Comparison of ENCODE assay signal across 8 cellular contexts in genomic region chr1:178501705-178502329, GRCh38. TPM values are rescaled to one million over a fixed set of nuclear protein-coding genes. Genes with fewer than 3 reads are reported as not detected.
DNase-seq lines count a peak whose midpoint lies in the region; ATAC-seq, FAIRE-seq and TF ChIP-seq lines count a peak whose summit lies in the region.

No MANE protein-coding gene starts in this region.

- H3K27me3 ChIP-seq in GM06990 (replicated peaks; ENCODE audit: control insufficient read depth, insufficient read depth, low read length) (no peaks in the 10 kb centered on the region; the same call in 1 of the 2 replicates), GM23248 (replicated peaks; ENCODE audit: insufficient read depth) (no peaks in the 10 kb centered on the region), RWPE2 (ENCODE audit: insufficient read depth, poor library complexity, severe bottlenecking) (no peaks in the 10 kb centered on the region), astrocyte (ENCODE audit: insufficient read depth, low read length) (no peaks in the 10 kb centered on the region), spleen (replicated peaks in 1 of 7) (no peaks in the 10 kb centered on the region)

- WGBS in GM23248 (ENCODE audit: low coverage in 1 of 2, low lambda C conversion rate in 2 of 2, missing lambda C conversion rate in 2 of 2), 2 experiments: 19% methylated on average over 5 of the region's 5 CpGs
- WGBS in spleen, 5 donors: 12 to 29% (median 22%) methylated on average over 5 of the region's 5 CpGs

- H3K9me3 ChIP-seq in GM23248 (ENCODE audit: low read depth) (no peaks in the 10 kb centered on the region), RWPE2 (ENCODE audit: severe bottlenecking) (no peaks in the 10 kb centered on the region), astrocyte (ENCODE audit: insufficient read depth, low read depth, low read length) (no peaks in the 10 kb centered on the region), spleen (no peaks in the 10 kb centered on the region)

- H3K36me3 ChIP-seq in GM06990 (ENCODE audit: control insufficient read depth, insufficient read depth, low read length): no peaks in the 10 kb centered on the region
- no peaks in the 10 kb centered on the region for H3K36me3 ChIP-seq in GM23248 (ENCODE audit: low read depth)
- no peaks in the 10 kb centered on the region for H3K36me3 ChIP-seq in RWPE2 (ENCODE audit: low read depth)
- H3K36me3 ChIP-seq in astrocyte (ENCODE audit: insufficient read depth, low read length): no peaks in the 10 kb centered on the region
- H3K36me3 ChIP-seq in spleen: no peaks in the 10 kb centered on the region

- H3K9ac ChIP-seq in GM23248 (no peak overlapping the region), astrocyte (ENCODE audit: low read length) (no peak overlapping the region)

- no peak for FAIRE-seq in astrocyte (lab: Jason Lieb, UNC)

- H3K4me3 ChIP-seq in GM06990 (replicated peaks; ENCODE audit: low read depth, low read length) (no peak overlapping the region), GM23248 (no peak overlapping the region), RWPE2 (ENCODE audit: severe bottlenecking) (no peak overlapping the region), astrocyte (ENCODE audit: insufficient read depth, low read depth, low read length) (no peak overlapping the region), spleen (no peak overlapping the region)

- no peak for TF ChIP-seq POLR2A in spleen (IDR thresholded peaks at IDR 0.05)

- H2AFZ ChIP-seq in GM23248 (no peak overlapping the region), astrocyte (ENCODE audit: low read depth, low read length) (no peak overlapping the region)

- in situ Hi-C loops in GM23248 (cut with MboI): no loop called here

- peak; percentile 17 for DNase-seq in GM06990 (ENCODE audit: extremely low read depth, insufficient read length)
- DNase-seq in GM23248: peak; percentile 71
- DNase-seq in LHCN-M2 (ENCODE audit: low read depth): peak; percentile 63
- no peak for DNase-seq in RWPE2 (ENCODE audit: low spot score)
- DNase-seq in astrocyte (ENCODE audit: low read depth): peak; percentile 22
- DNase-seq in iPS DF 19.7 (ENCODE audit: low read depth, low spot score): peak; percentile 65
- peak; percentile 86 for DNase-seq in spleen
- no peak for DNase-seq in cerebellar nuclear complex (lab: John Stamatoyannopoulos, UW)

- peaks cover 21% of the 10 kb centered on the region for H3K27me3 Mint-ChIP-seq in astrocyte (ENCODE audit: low read depth, unreplicated experiment)

- H4K20me1 ChIP-seq in GM23248 (ENCODE audit: insufficient read depth) (no peaks in the 10 kb centered on the region), astrocyte (ENCODE audit: insufficient read depth, low read length) (no peaks in the 10 kb centered on the region)

- peak; percentile 82 for ATAC-seq in RWPE2 (ENCODE audit: low read depth)

- H3K9me2 ChIP-seq in GM23248 (ENCODE audit: insufficient read depth): no peaks in the 10 kb centered on the region

- no peak overlapping the region for H3K27ac Mint-ChIP-seq in astrocyte (ENCODE audit: unreplicated experiment)

- no peak overlapping the region for H3K4me3 Mint-ChIP-seq in astrocyte (ENCODE audit: unreplicated experiment)

- no peak overlapping the region for H3K27ac ChIP-seq in GM23248
- H3K27ac ChIP-seq in RWPE2 (ENCODE audit: poor library complexity, severe bottlenecking): no peak overlapping the region
- H3K27ac ChIP-seq in astrocyte (ENCODE audit: low read depth, low read length): no peak overlapping the region
- H3K27ac ChIP-seq in spleen: no peak overlapping the region

- H3K4me1 ChIP-seq in GM23248 (ENCODE audit: insufficient read depth) (no peaks in the 10 kb centered on the region), RWPE2 (ENCODE audit: insufficient read depth, poor library complexity, severe bottlenecking) (no peaks in the 10 kb centered on the region), astrocyte (ENCODE audit: insufficient read depth, low read length) (no peaks in the 10 kb centered on the region), spleen (peaks cover 0 to 11% (median 0%) of the 10 kb centered on the region in 6 donors)

- intact Hi-C loops in spleen (cut with DNase I; ENCODE audit: low total_unique reads): loop anchor here (5.0 kb wide), 1 partner anchor 205 kb away; no protein-coding TSS in a partner anchor

- H3K4me2 ChIP-seq in GM23248 (ENCODE audit: unreplicated experiment): no peak overlapping the region
- no peak overlapping the region for H3K4me2 ChIP-seq in astrocyte (ENCODE audit: low read length)

- H3K4me1 Mint-ChIP-seq in astrocyte (ENCODE audit: low read depth, unreplicated experiment): no peaks in the 10 kb centered on the region

- TF ChIP-seq CTCF in GM06990 (IDR thresholded peaks at IDR 0.05; ENCODE audit: insufficient read depth, low read length, poor library complexity, severe bottlenecking): peak; percentile 98
- peak; percentile 92 for TF ChIP-seq CTCF in RWPE2 (IDR thresholded peaks at IDR 0.05; ENCODE audit: poor library complexity, severe bottlenecking)
- TF ChIP-seq CTCF in astrocyte (IDR thresholded peaks at IDR 0.05; ENCODE audit: insufficient read depth, low read depth, low read length): peak; percentile 81
- TF ChIP-seq CTCF in spleen (IDR thresholded peaks at IDR 0.05 in 8 of 11, conservative IDR thresholded peaks at IDR 0.05 in 3 of 11): peak in 10 of 11 experiments; percentile 30 to 88 (median 76)

- no peaks in the 10 kb centered on the region for H3K36me3 Mint-ChIP-seq in astrocyte (ENCODE audit: low read depth, unreplicated experiment)

- no peaks in the 10 kb centered on the region for H3F3A ChIP-seq in GM23248 (ENCODE audit: insufficient read depth)

- no peaks in the 10 kb centered on the region for H3K9me3 Mint-ChIP-seq in astrocyte (ENCODE audit: unreplicated experiment)

- H3K79me2 ChIP-seq in GM23248 (ENCODE audit: insufficient read depth) (no peaks in the 10 kb centered on the region), astrocyte (ENCODE audit: insufficient read depth, low read length) (no peaks in the 10 kb centered on the region)

RNA-seq across cellular contexts. Expression of gene CLEC20A, which starts 5.1 kb away (rescaled TPM):
- not detected in 2 replicates for total RNA-seq in GM23248 (2014; rRNA removed; shearing (Covaris generic))
- polyA plus RNA-seq in GM23248 (2016; fragmentation: Nextera tagmentation; extraction: Ambion mirVana) (not detected in 2 replicates), spleen (1 to 10 TPM; 1.2 to 3.6 (median 1.4) TPM)
- total RNA-seq in LHCN-M2 (2014; rRNA removed) (not detected in 2 replicates), astrocyte (not detected in 2 replicates), spleen (1 to 10 TPM in 4 of 7 donors, under 1 TPM in 1, not detected in 2; 0.57 to 2.2 (median 1.1) TPM)
- not detected for polyA plus RNA-seq in LHCN-M2 (2012)

RNA-seq across cellular contexts. Expression of gene TEX35, which starts 11.1 kb away (rescaled TPM):
- total RNA-seq in GM23248 (2014; rRNA removed; shearing (Covaris generic)): not detected in 2 replicates
- polyA plus RNA-seq in GM23248 (2016; fragmentation: Nextera tagmentation; extraction: Ambion mirVana): not detected in 2 replicates
- total RNA-seq in LHCN-M2 (2014; rRNA removed): 0.11 TPM in 1 of 2 replicates, not detected in the other
- not detected for polyA plus RNA-seq in LHCN-M2 (2012)
- not detected in 2 replicates for total RNA-seq in astrocyte
- not detected for total RNA-seq in spleen
- polyA plus RNA-seq in spleen: under 1 TPM; 0.09 to 0.20 (median 0.10) TPM

Comparison
In these comparisons a context has a peak if more than half of its experiments do, and no peak if none do; other contexts are left out.
1. DNase-seq: peak in GM06990 (single experiment), GM23248 (single experiment), LHCN-M2 (single experiment), astrocyte (single experiment), iPS DF 19.7 (single experiment) and spleen (single experiment); none in RWPE2 (single experiment) and cerebellar nuclear complex (0 of 2).
2. Peak in every context shown above with its lines, with median percentiles within 50 percentile points of each other: CTCF ChIP-seq.